1 cellular context compared by ENCODE assay signal in genomic region chr1:43305926-43306687, GRCh38.
TF ChIP-seq lines count a peak whose summit lies in the region.

No MANE protein-coding gene starts in this region.

TF ChIP-seq in endothelial cell of umbilical vein, 7 proteins besides CTCF, POLR2A, EP300 and RAD21 (continued from another document):
- TF ChIP-seq POLR2AphosphoS5 (IDR thresholded peaks at IDR 0.05; ENCODE audit: insufficient read depth, low read depth, low read length), result peak; percentile 25
